In the genomic region with DNA sequence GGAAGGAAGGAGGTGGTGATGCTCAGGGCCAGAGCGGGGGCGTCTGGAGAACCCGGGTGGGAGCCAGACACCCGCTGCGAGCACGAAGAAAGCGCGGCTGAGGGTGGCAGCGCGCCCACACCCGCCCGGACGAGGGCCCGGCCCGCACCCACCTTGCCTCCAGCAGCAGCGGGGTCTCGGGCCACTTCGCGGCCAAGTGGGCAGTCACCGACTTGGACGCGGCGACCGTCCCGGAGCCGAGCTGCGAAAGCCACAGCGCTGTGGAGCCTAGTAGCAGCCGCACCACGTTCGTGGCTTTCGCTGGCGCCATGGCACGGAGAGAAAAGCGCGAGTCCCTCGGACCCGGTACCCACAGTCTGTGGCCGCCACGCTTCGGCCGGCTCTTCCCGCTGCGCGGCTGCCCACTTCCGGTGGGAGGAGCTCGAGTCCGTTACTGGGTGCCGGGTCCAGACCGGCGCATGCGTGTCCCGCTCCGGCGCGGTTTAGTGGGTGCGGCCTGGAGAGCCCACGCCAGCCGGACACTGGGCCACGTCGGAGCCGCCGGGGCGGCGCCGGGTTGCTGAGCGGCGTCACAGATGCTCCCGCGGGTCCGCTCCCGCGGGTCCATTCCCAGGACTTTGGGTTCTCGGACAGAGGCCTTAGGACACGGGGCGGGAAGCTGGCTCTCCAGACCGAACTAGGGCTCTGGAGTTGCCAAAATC, we compare ENCODE assay signal across 8 cellular contexts. TPM values are rescaled to one million over a fixed set of nuclear protein-coding genes. Genes with fewer than 3 reads are reported as not detected.
A peak's percentile ranks its signal among the peaks of the same experiment; 100 is the strongest.
DNase-seq lines count a peak whose midpoint lies in the region; TF ChIP-seq lines count a peak whose summit lies in the region.

TSS of gene UGGT2 (minus strand) at position 399 of the 701 bp plus-strand sequence. CDS start at position 310, 89 bp downstream.

- CTCF ChIA-PET in RWPE1 (lab: Yijun Ruan, JAX), result no interaction called here

- no peaks in the 10 kb centered on the region for H3K36me3 ChIP-seq in colonic mucosa

- POLR2A ChIA-PET in RWPE1 (lab: Yijun Ruan, JAX; ENCODE audit: low non-redundant PET), result interaction anchor here (0.6 to 0.9 kb wide), 4 partner anchors 18 to 952 kb away, joined by 3 read pairs; no protein-coding TSS in a partner anchor

- no peaks in the 10 kb centered on the region for H3K36me3 Mint-ChIP-seq in activated T-cell treated with anti-CD3 and anti-CD28 coated beads, Interleukin-2, amount 50 U/mL, for 24 hours (ENCODE audit: low read depth)

- peak within 1 kb of the TSS; percentile 81 to 85 for H3K9ac ChIP-seq in colonic mucosa (ENCODE audit: low read depth in 2 of 2, low read length in 2 of 2)

- peaks cover 8% of the 10 kb centered on the region for H3K4me1 Mint-ChIP-seq in activated T-cell treated with anti-CD3 and anti-CD28 coated beads, Interleukin-2, amount 50 U/mL, for 24 hours (ENCODE audit: low read depth)

- peaks cover 9% of the 10 kb centered on the region for H3K9me3 Mint-ChIP-seq in activated T-cell treated with anti-CD3 and anti-CD28 coated beads, Interleukin-2, amount 50 U/mL, for 24 hours

- no peaks in the 10 kb centered on the region for H3K4me1 ChIP-seq in colonic mucosa

- TF ChIP-seq CTCF in RWPE1 (conservative IDR thresholded peaks at IDR 0.05; ENCODE audit: low read depth) (no peak), colonic mucosa (IDR thresholded peaks at IDR 0.05) (no peak)

- H3K27ac Mint-ChIP-seq in activated T-cell treated with anti-CD3 and anti-CD28 coated beads, Interleukin-2, amount 50 U/mL, for 24 hours, result no peak within 1 kb of the TSS

- H3K27ac ChIP-seq in RWPE1, result peak within 1 kb of the TSS; percentile 81
- peak within 1 kb of the TSS; percentile 61 for H3K27ac ChIP-seq in colonic mucosa

- DNase-seq in activated T-cell treated with anti-CD3 and anti-CD28 coated beads, Interleukin-2, amount 50 U/mL, for 24 hours, result no peak
- no peak for DNase-seq in activated T-cell treated with anti-CD3 and anti-CD28 coated beads for 4 hours
- peak; percentile 94 for DNase-seq in HCEC 1CT
- DNase-seq in LoVo (ENCODE audit: low spot score), result peak; percentile 93
- peak; percentile 98 for DNase-seq in RWPE1 (ENCODE audit: low spot score)
- peak; percentile 95 for DNase-seq in colonic mucosa
- peak; percentile 85 for DNase-seq in kidney glomerular epithelial cell (lab: John Stamatoyannopoulos, UW)
- DNase-seq in smooth muscle cell of the brain vasculature (ENCODE audit: low read depth, low spot score), result peak; percentile 82

- no peaks in the 10 kb centered on the region for H3K9me3 ChIP-seq in colonic mucosa

- intact Hi-C loops in colonic mucosa (cut with DNase I), result no loop called here

- peak within 1 kb of the TSS; percentile 39 for H3K4me3 Mint-ChIP-seq in activated T-cell treated with anti-CD3 and anti-CD28 coated beads, Interleukin-2, amount 50 U/mL, for 24 hours

- H3K27me3 ChIP-seq in colonic mucosa, result no peaks in the 10 kb centered on the region

- peaks cover 60% of the 10 kb centered on the region for H3K27me3 Mint-ChIP-seq in activated T-cell treated with anti-CD3 and anti-CD28 coated beads, Interleukin-2, amount 50 U/mL, for 24 hours

- peak within 1 kb of the TSS; percentile 85 for H3K4me3 ChIP-seq in colonic mucosa

RNA-seq across cellular contexts. Expression of gene UGGT2, which starts in this region (rescaled TPM):
- total RNA-seq in colonic mucosa, result 10 to 100 TPM; 16.3 to 18.0 TPM

Comparison
In these comparisons a context has a peak if more than half of its experiments do, and no peak if none do; other contexts are left out.
1. DNase-seq: peak in HCEC 1CT (single experiment), LoVo (single experiment), RWPE1 (single experiment), colonic mucosa (single experiment), kidney glomerular epithelial cell (single experiment) and smooth muscle cell of the brain vasculature (single experiment); none in activated T-cell treated with anti-CD3 and anti-CD28 coated beads, Interleukin-2, amount 50 U/mL, for 24 hours (single experiment) and activated T-cell treated with anti-CD3 and anti-CD28 coated beads for 4 hours (single experiment).